Comparison of ENCODE assay signal across 1 cellular context in genomic region chr9:107759009-107759822, GRCh38.
TF ChIP-seq lines count a peak whose summit lies in the region.

No MANE protein-coding gene starts in this region.

TF ChIP-seq in GM12878, 131 proteins besides CTCF, POLR2A, EP300 and RAD21 (continued from another document and continues in another):
- TF ChIP-seq REST (IDR thresholded peaks at IDR 0.05; ENCODE audit: low read depth, low read length) (no peak), TCF3 (IDR thresholded peaks at IDR 0.05; ENCODE audit: borderline replicate concordance, insufficient read depth, low read depth, low read length) (no peak), NFYA (IDR thresholded peaks at IDR 0.05; ENCODE audit: borderline replicate concordance, low read depth, low read length) (no peak), ZNF274 (IDR thresholded peaks at IDR 0.05; ENCODE audit: insufficient read depth, insufficient read length) (no peak), NBN (IDR thresholded peaks at IDR 0.05) (peak; percentile 72), STAT3 (IDR thresholded peaks at IDR 0.05; ENCODE audit: low read depth, low read length) (no peak), POLR2AphosphoS2 (IDR thresholded peaks at IDR 0.05; ENCODE audit: low read depth, low read length) (no peak), POU2F2 (IDR thresholded peaks at IDR 0.05; ENCODE audit: borderline replicate concordance, low read depth, low read length) (no peak), WRNIP1 (IDR thresholded peaks at IDR 0.05; ENCODE audit: borderline replicate concordance, low read depth, low read length) (no peak), SIX5 (IDR thresholded peaks at IDR 0.05; ENCODE audit: low read depth, low read length, severe bottlenecking) (no peak), MTA3 (IDR thresholded peaks at IDR 0.05; ENCODE audit: borderline replicate concordance, low read length) (no peak), HSF1 (IDR thresholded peaks at IDR 0.05; ENCODE audit: low read depth, low read length) (no peak), ZBED1 (IDR thresholded peaks at IDR 0.05; ENCODE audit: borderline replicate concordance) (no peak), SRF (IDR thresholded peaks at IDR 0.05; ENCODE audit: low read depth in 2 of 2, low read length in 2 of 2) (no peak), ZBTB40 (IDR thresholded peaks at IDR 0.05; ENCODE audit: borderline replicate concordance) (no peak; the same call in 1 of the 2 replicates), SUPT20H (IDR thresholded peaks at IDR 0.05; ENCODE audit: borderline replicate concordance, control insufficient read depth, low read depth, low read length) (no peak), DPF2 (IDR thresholded peaks at IDR 0.05) (peak; percentile 81), MEF2B (IDR thresholded peaks at IDR 0.05; ENCODE audit: partially characterized antibody, poor library complexity, severe bottlenecking) (peak; percentile 15), BCLAF1 (IDR thresholded peaks at IDR 0.05) (no peak), SUZ12 (IDR thresholded peaks at IDR 0.05; ENCODE audit: unreplicated experiment) (no peak), PKNOX1 (IDR thresholded peaks at IDR 0.05) (no peak), BACH1 (IDR thresholded peaks at IDR 0.05; ENCODE audit: borderline replicate concordance) (no peak), E4F1 (IDR thresholded peaks at IDR 0.05; ENCODE audit: borderline replicate concordance, partially characterized antibody) (no peak), ZZZ3 (IDR thresholded peaks at IDR 0.05; ENCODE audit: control insufficient read depth, insufficient read length, low read depth) (no peak), ZBTB11 (CRISPR knock-in tag; IDR thresholded peaks at IDR 0.05) (0 out of 2 replicates have a peak, but pooled peaks have one; percentile 22), HDAC6 (IDR thresholded peaks at IDR 0.05; ENCODE audit: unreplicated experiment) (no peak), POLR2AphosphoS5 (IDR thresholded peaks at IDR 0.05; ENCODE audit: low read length) (no peak), ATF2 (IDR thresholded peaks at IDR 0.05; ENCODE audit: low read length) (no peak), CHD4 (IDR thresholded peaks at IDR 0.05) (no peak), ESRRA (IDR thresholded peaks at IDR 0.05; ENCODE audit: low read length) (no peak), USF1 (IDR thresholded peaks at IDR 0.05; ENCODE audit: borderline replicate concordance, extremely low read length, insufficient read depth, low read depth, low read length) (no peak), CREB1 (IDR thresholded peaks at IDR 0.05; ENCODE audit: low read depth) (no peak), BRCA1 (IDR thresholded peaks at IDR 0.05; ENCODE audit: low read depth, low read length) (no peak), NR2C2 (IDR thresholded peaks at IDR 0.05; ENCODE audit: borderline replicate concordance, control insufficient read depth, insufficient read length, low read depth) (no peak), BCL11A (IDR thresholded peaks at IDR 0.05; ENCODE audit: low read depth, low read length) (no peak), ZNF384 (IDR thresholded peaks at IDR 0.05; ENCODE audit: borderline replicate concordance, low read depth, low read length) (no peak)
